Comparison of ENCODE assay signal across 8 cellular contexts in the genomic region with DNA sequence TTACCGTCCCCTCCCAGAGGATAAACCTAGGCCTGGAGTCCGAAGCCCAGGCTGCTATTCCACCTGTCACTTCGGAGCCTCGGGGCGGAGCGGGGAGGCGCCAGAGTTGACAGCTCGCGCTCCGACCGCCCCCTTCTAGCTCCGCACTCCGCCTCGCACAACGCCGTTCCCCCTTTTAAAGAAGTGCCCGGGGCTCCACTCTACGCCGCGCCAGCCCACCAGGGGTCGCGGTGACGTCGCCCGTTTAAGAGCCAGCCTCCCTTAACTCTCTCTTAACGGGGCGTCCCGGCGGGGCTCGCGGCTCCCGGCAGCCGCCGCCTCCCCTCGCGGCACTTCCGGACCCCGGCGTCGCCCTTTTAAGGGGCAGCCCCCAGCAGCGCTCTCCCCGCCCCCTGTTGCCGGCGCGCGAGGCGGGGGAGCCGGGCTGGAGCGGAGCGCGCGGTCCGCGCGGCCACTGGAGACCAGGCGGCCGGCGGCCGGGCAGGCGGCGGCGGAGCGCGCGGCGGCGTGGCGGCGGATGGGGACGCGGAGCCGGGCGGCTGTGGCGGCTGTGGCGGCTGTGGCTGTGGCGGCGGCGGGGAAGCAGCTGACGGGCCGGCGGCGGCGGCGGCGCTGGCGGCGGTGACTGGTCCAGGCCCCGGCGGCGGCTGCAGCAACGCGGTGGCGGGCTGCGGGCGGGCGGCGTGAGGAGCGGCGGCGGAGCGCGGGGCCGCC. TPM values are rescaled to one million over a fixed set of nuclear protein-coding genes. Genes with fewer than 3 reads are reported as not detected.
DNase-seq lines count a peak whose midpoint lies in the region; ATAC-seq and TF ChIP-seq lines count a peak whose summit lies in the region.

INAFM2 (plus strand) TSS at position 454 of the 714 bp plus-strand sequence. CDS start 364 bp downstream, outside the sequence.

- WGBS in hepatocyte (ENCODE audit: low lambda C conversion rate, missing lambda C conversion rate), result 1% methylated on average over 43 of the region's 103 CpGs

- TF ChIP-seq CTCF in ascending aorta (IDR thresholded peaks at IDR 0.05) (peak; percentile 66 to 83 (median 67)), hepatocyte (IDR thresholded peaks at IDR 0.05; ENCODE audit: poor library complexity) (peak; percentile 59)

- intact Hi-C loops in ascending aorta (cut with DNase I), result loop anchor here (1.0 to 5.0 kb wide), 5 partner anchors 17 to 1093 kb away; partner anchors contain the start of genes CCDC9B, IVD and RTF1

- H3K9me3 ChIP-seq in ascending aorta, result no peaks in the 10 kb centered on the region
- H3K9me3 ChIP-seq in hepatocyte (ENCODE audit: low read depth), result no peaks in the 10 kb centered on the region

- H3K27ac ChIP-seq in ascending aorta (peak within 1 kb of the TSS; percentile 90 to 98), hepatocyte (no peak within 1 kb of the TSS)

- DNase-seq in NCI-H187 treated with DMSO at 0.1 percent for 48 hours (lab: John Stamatoyannopoulos, UW) (peak; percentile 80), T-helper 22 cell (ENCODE audit: low read depth) (peak; percentile 85), ascending aorta (ENCODE audit: low spot score in 2 of 2) (peak; percentile 74 to 96), hepatocyte (ENCODE audit: low spot score) (peak; percentile 95), retina (peak; percentile 97), cortex of kidney (lab: John Stamatoyannopoulos, UW) (no peak)

- H3K27me3 ChIP-seq in ascending aorta (no peaks in the 10 kb centered on the region), hepatocyte (no peaks in the 10 kb centered on the region)

- peak within 1 kb of the TSS; percentile 74 to 82 for H3K4me3 ChIP-seq in ascending aorta
- H3K4me3 ChIP-seq in hepatocyte, result peak within 1 kb of the TSS; percentile 69

- peak within 1 kb of the TSS; percentile 96 for H3K4me2 ChIP-seq in hepatocyte

- H3K36me3 ChIP-seq in ascending aorta (no peaks in the 10 kb centered on the region), hepatocyte (replicated peaks; ENCODE audit: insufficient read depth, low read depth) (no peaks in the 10 kb centered on the region)

- no peaks in the 10 kb centered on the region for H3K9me2 ChIP-seq in hepatocyte (replicated peaks; ENCODE audit: insufficient read depth)

- H2AFZ ChIP-seq in hepatocyte, result peak within 1 kb of the TSS; percentile 78

- peaks cover 30 to 32% of the 10 kb centered on the region in 2 donors for H3K4me1 ChIP-seq in ascending aorta
- H3K4me1 ChIP-seq in hepatocyte (ENCODE audit: insufficient read depth), result peaks cover 18% of the 10 kb centered on the region

- ATAC-seq in GM18502 (IDR thresholded peaks at IDR 0.05; ENCODE audit: poor library complexity, unreplicated experiment), result peak; percentile 94
- peak; percentile 77 for ATAC-seq in HG02970 (IDR thresholded peaks at IDR 0.05; ENCODE audit: low FRiP score, unreplicated experiment)

- H4K20me1 ChIP-seq in hepatocyte (ENCODE audit: insufficient read depth, poor library complexity, severe bottlenecking), result no peaks in the 10 kb centered on the region

- H3K79me2 ChIP-seq in hepatocyte, result peaks cover 19% of the 10 kb centered on the region

RNA-seq across cellular contexts. Expression of gene INAFM2, which starts in this region (rescaled TPM):
- total RNA-seq in ascending aorta, result 69.8 TPM
- 13.7 and 14.4 TPM in 2 replicates for total RNA-seq in hepatocyte
- polyA plus RNA-seq in hepatocyte, result 17.4 and 19.5 TPM in 2 replicates
